In the genomic region with DNA sequence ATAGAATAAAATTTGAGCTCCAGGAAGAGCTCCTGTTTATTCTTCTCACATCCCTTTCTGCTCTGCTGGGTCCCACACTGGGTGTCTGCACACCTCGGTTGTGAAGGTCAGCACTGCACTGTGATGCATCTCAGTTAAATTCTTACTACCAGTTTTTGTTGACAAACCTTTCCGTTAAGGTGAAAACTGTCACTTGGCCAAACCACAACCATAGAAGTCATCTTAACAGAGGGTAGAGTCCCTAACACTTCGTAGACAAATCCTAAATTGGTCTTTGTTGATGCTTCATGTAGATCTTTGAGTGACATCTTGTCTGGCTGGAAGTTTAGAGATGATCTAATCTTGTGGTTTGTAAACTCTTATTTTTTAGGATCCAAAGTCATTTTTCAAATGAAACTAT, we compare ENCODE assay signal across 25 cellular contexts.
"Had no signal": no experiment of that assay in that cellular context is flagged by ENCODE, and none has a peak within 500 bp of the region (broad histone marks: within the 10 kb centered on the region; RNA-seq: fewer than 3 reads in every experiment).

No MANE protein-coding gene starts in this region.

- H3K4me3 Mint-ChIP-seq: activated CD4-positive, alpha-beta memory T cell treated with anti-CD3 and anti-CD28 coated beads for 36 hours; activated T-cell treated with anti-CD3 and anti-CD28 coated beads, Interleukin-2, amount 50 U/mL, for 4 hours; natural killer cell; neural progenitor cell; T-helper 2 cell treated with Interferon-gamma antibody and Interleukin-4, amounts not matched to agents 5 μg/mL and 100 μg/mL, for 36 hours had no signal

- H3K36me3 Mint-ChIP-seq: activated CD4-positive, alpha-beta memory T cell treated with anti-CD3 and anti-CD28 coated beads for 36 hours; activated naive CD4-positive, alpha-beta T cell treated with anti-CD3 and anti-CD28 coated beads, Interleukin-2, amount 50 U/mL, for 72 hours; natural killer cell; neural progenitor cell had no signal

- H3K27ac Mint-ChIP-seq: activated CD4-positive, alpha-beta memory T cell treated with anti-CD3 and anti-CD28 coated beads for 36 hours; activated naive CD4-positive, alpha-beta T cell treated with anti-CD3 and anti-CD28 coated beads, Interleukin-2, amount 50 U/mL, for 72 hours; natural killer cell; neural progenitor cell; T-helper 2 cell treated with Interferon-gamma antibody and Interleukin-4, amounts not matched to agents 5 μg/mL and 100 μg/mL, for 36 hours had no signal

- ATAC-seq: activated naive CD4-positive, alpha-beta T cell treated with anti-CD3 and anti-CD28 coated beads, Interleukin-2, amount 50 U/mL, for 72 hours; activated T-cell treated with anti-CD3 and anti-CD28 coated beads, Interleukin-2, amount 50 U/mL, for 4 hours; body of pancreas; gastrocnemius medialis; left lung; lower lobe of right lung; natural killer cell; right cardiac atrium had no signal

- H3K9me3 ChIP-seq: adrenal gland, body of pancreas, gastrocnemius medialis, left lung, lower lobe of right lung, thoracic aorta had no signal

- H3K4me1 Mint-ChIP-seq: natural killer cell, neural progenitor cell had no signal

- DNase-seq: activated CD4-positive, alpha-beta memory T cell treated with anti-CD3 and anti-CD28 coated beads for 36 hours; activated CD4-positive, alpha-beta T cell treated with anti-CD3 and anti-CD28 coated beads for 48 hours; activated CD8-positive, alpha-beta memory T cell treated with anti-CD3 and anti-CD28 coated beads, Interleukin-2, amount 50 U/mL, for 4 hours; activated naive CD4-positive, alpha-beta T cell; activated T-cell treated with anti-CD3 and anti-CD28 coated beads, Interleukin-2, amount 50 U/mL, for 4 hours; aorta; body of pancreas; effector CD8-positive, alpha-beta T cell; gastrocnemius medialis; glutamatergic neuron; left lung; lower lobe of right lung; mesenchymal stem cell; natural killer cell; occipital lobe; right cardiac atrium; stimulated activated CD4-positive, alpha-beta T cell treated with anti-CD3 and anti-CD28 coated beads, Interleukin-15, amount 100 ng/mL, for 24 hours; stimulated activated CD4-positive, alpha-beta T cell treated with anti-CD3 and anti-CD28 coated beads, Interleukin-2, amount 100 ng/mL, for 24 hours; stimulated activated naive CD4-positive, alpha-beta T cell; trophoblast cell had no signal
